Comparison of ENCODE assay signal across 11 cellular contexts in the genomic region with DNA sequence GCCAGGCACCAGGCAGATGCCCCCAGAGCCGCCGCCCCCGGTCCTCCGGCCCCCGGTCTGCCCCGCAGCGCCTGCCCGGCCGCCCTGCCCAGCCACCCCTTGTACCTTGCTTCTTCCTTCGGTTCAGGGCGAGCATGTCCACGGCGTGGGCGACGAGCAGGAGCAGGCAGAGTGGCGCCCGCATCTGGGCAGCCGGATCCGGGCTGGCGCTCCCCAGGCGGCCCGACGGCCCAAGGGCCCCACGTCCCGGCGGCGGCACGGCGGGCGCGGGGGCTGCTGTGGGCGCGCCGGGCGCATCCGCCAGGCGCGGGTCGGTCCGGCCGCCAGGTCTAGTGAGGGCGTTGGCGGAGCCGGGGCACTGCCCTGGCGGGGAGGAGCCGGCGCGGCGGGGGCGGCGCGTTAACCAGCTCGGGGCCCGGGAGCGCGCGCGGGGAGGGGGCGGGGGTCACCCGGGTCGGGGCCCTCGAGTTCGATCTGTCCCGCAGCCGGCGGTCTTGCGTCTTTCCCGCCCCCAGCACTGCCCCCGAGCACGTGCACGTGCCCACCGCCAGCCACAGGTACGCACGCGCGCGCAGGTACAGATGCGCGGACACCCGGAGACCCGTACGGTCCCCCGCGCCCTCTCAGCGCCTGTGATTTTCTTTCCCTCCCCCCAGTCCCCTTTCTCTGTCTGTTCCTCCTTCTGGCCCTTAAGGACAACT. TPM values are rescaled to one million over a fixed set of nuclear protein-coding genes. Genes with fewer than 3 reads are reported as not detected.
A peak's percentile ranks its signal among the peaks of the same experiment; 100 is the strongest.
DNase-seq lines count a peak whose midpoint lies in the region; ATAC-seq and TF ChIP-seq lines count a peak whose summit lies in the region.
"Had no signal": no experiment of that assay in that cellular context is flagged by ENCODE, and none has a peak within 500 bp of the region (broad histone marks: within the 10 kb centered on the region; RNA-seq: fewer than 3 reads in every experiment).

A gene (minus strand): TSS at position 331 of the 701 bp plus-strand sequence. CDS start 147 bp downstream, at position 184.

- H3K9ac ChIP-seq in HUES64 (ENCODE audit: low read depth, low read length) (peak within 1 kb of the TSS; percentile 70), duodenal mucosa (ENCODE audit: low read depth in 1 of 2, low read length in 2 of 2) (no peak within 1 kb of the TSS)

- H3K4me1 ChIP-seq in HUES64 (ENCODE audit: insufficient read depth, low read length) (peaks cover 5% of the 10 kb centered on the region; the same call in 1 of the 2 replicates), duodenal mucosa (ENCODE audit: control insufficient read depth in 1 of 2, insufficient read depth in 2 of 2, low read length in 2 of 2) (peaks cover 0 to 4% of the 10 kb centered on the region in 2 donors)

- H3K9me3 ChIP-seq in HUES64 (ENCODE audit: insufficient read depth, low read depth, low read length) (no peaks in the 10 kb centered on the region), duodenal mucosa (ENCODE audit: control insufficient read depth in 1 of 2, low read length in 2 of 2) (no peaks in the 10 kb centered on the region)
- H3K9me3 ChIP-seq: spleen had no signal

- H3K4me3 Mint-ChIP-seq in natural killer cell treated with Interleukin-12 subunit alpha and Interleukin-12 subunit beta and Interleukin-15 and Interleukin-18, amount 100 ng/mL, for 72 hours = peak within 1 kb of the TSS; percentile 24

- no peak within 1 kb of the TSS for H3K27ac ChIP-seq in HUES64 (ENCODE audit: low read depth, low read length)
- H3K27ac ChIP-seq in duodenal mucosa (ENCODE audit: low read depth, low read length) = no peak within 1 kb of the TSS
- H3K27ac ChIP-seq: spleen had no signal

- no peak within 1 kb of the TSS for H3K27ac Mint-ChIP-seq in natural killer cell treated with Interleukin-12 subunit alpha and Interleukin-12 subunit beta and Interleukin-15 and Interleukin-18, amount 100 ng/mL, for 72 hours

- WGBS in HUES64 = under 1% methylated on average over 85 of the region's 85 CpGs

- DNase-seq in D341Med (ENCODE audit: low spot score) (peak; percentile 54), RKO (ENCODE audit: low spot score) (no peak), H4 (ENCODE audit: low spot score) (no peak), GM10248 (ENCODE audit: extremely low spot score) (no peak), T-helper 9 cell (no peak)
- DNase-seq in natural killer cell treated with Interleukin-12 subunit alpha and Interleukin-12 subunit beta and Interleukin-15 and Interleukin-18, amount 100 ng/mL, for 72 hours (ENCODE audit: low spot score) = no peak
- DNase-seq: effector CD8-positive, alpha-beta T cell; spleen had no signal

- H3K9me3 Mint-ChIP-seq in natural killer cell treated with Interleukin-12 subunit alpha and Interleukin-12 subunit beta and Interleukin-15 and Interleukin-18, amount 100 ng/mL, for 72 hours = no peaks in the 10 kb centered on the region

- H3K36me3 ChIP-seq in HUES64 (ENCODE audit: insufficient read depth, low read length) (no peaks in the 10 kb centered on the region), duodenal mucosa (ENCODE audit: control insufficient read depth in 1 of 2, insufficient read depth in 2 of 2, low read length in 2 of 2) (no peaks in the 10 kb centered on the region)
- H3K36me3 ChIP-seq: spleen had no signal

- H3K4me1 Mint-ChIP-seq in natural killer cell treated with Interleukin-12 subunit alpha and Interleukin-12 subunit beta and Interleukin-15 and Interleukin-18, amount 100 ng/mL, for 72 hours (ENCODE audit: low read depth in 2 of 2) = peaks cover 0 to 6% of the 10 kb centered on the region in 2 donors

- no peak for TF ChIP-seq CTCF in GM10248 (IDR thresholded peaks at IDR 0.05; ENCODE audit: control extremely low read depth, extremely low read depth, low read depth, missing control alignments)

- POLR2A ChIA-PET in GM10248 (lab: Yijun Ruan, JAX) = no interaction called here

- H3K27me3 Mint-ChIP-seq in natural killer cell treated with Interleukin-12 subunit alpha and Interleukin-12 subunit beta and Interleukin-15 and Interleukin-18, amount 100 ng/mL, for 72 hours = peaks cover 22 to 26% of the 10 kb centered on the region in 2 donors

- H3K36me3 Mint-ChIP-seq in natural killer cell treated with Interleukin-12 subunit alpha and Interleukin-12 subunit beta and Interleukin-15 and Interleukin-18, amount 100 ng/mL, for 72 hours = no peaks in the 10 kb centered on the region

- H3K27me3 ChIP-seq in HUES64 (ENCODE audit: insufficient read depth, low read length) (peaks cover 31% of the 10 kb centered on the region), duodenal mucosa (ENCODE audit: control insufficient read depth in 1 of 2, insufficient read depth in 2 of 2, low read length in 2 of 2) (peaks cover 29 to 33% of the 10 kb centered on the region in 2 donors)

- CTCF ChIA-PET in GM10248 (lab: Yijun Ruan, JAX) = no interaction called here

- H3K4me3 ChIP-seq in HUES64 (ENCODE audit: low read length) (peak within 1 kb of the TSS; percentile 65), duodenal mucosa (ENCODE audit: low read depth in 1 of 2, low read length in 2 of 2) (peak within 1 kb of the TSS; percentile 27 to 32)

- ATAC-seq in natural killer cell treated with Interleukin-12 subunit alpha and Interleukin-12 subunit beta and Interleukin-15 and Interleukin-18, amount 100 ng/mL, for 72 hours = no peak
- ATAC-seq: Right ventricle myocardium inferior had no signal

RNA-seq across cellular contexts. Expression of the gene that starts here (rescaled TPM):
- 3.7 TPM for polyA plus RNA-seq in HUES64 (2013, experiment 1 of 2)
- polyA plus RNA-seq in HUES64 (2013, experiment 2 of 2) = 3.9 TPM
- under 1 TPM in 1 of 2 donors, not detected in 1; 0.19 TPM for total RNA-seq in natural killer cell treated with Interleukin-12 subunit alpha and Interleukin-12 subunit beta and Interleukin-15 and Interleukin-18, amount 100 ng/mL, for 72 hours
- total RNA-seq in H4 (2014; rRNA removed; shearing (Covaris generic)) = not detected in 2 replicates
- total RNA-seq: Right ventricle myocardium inferior had no signal
